8 cellular contexts compared by ENCODE assay signal in genomic region chr7:7920481-7920880, GRCh38. TPM values are rescaled to one million over a fixed set of nuclear protein-coding genes. Genes with fewer than 3 reads are reported as not detected.
DNase-seq lines count a peak whose midpoint lies in the region; ATAC-seq and TF ChIP-seq lines count a peak whose summit lies in the region.

No MANE protein-coding gene starts in this region.

- H3K9me2 ChIP-seq in hepatocyte (replicated peaks; ENCODE audit: insufficient read depth), result no peaks in the 10 kb centered on the region

- whole genome bisulfite sequencing in hepatocyte (ENCODE audit: low lambda C conversion rate, missing lambda C conversion rate), result 73% methylated on average over 3 of the region's 3 CpGs

- H3K36me3 ChIP-seq in hepatocyte (replicated peaks; ENCODE audit: insufficient read depth, low read depth), result no peaks in the 10 kb centered on the region

- intact Hi-C loops in posterior cingulate gyrus (cut with DNase I), result loop anchor here (5.0 kb wide), 1 partner anchor 47 kb away; the partner anchor contains the start of gene GLCCI1

- no peaks in the 10 kb centered on the region for H4K20me1 ChIP-seq in hepatocyte (ENCODE audit: insufficient read depth, poor library complexity, severe bottlenecking)

- H3K27me3 ChIP-seq in hepatocyte, result no peaks in the 10 kb centered on the region

- H3K27ac ChIP-seq in hepatocyte, result no peak overlapping the region

- DNase-seq in hepatocyte (ENCODE audit: low spot score), result no peak
- no peak for DNase-seq in NK-92 (lab: John Stamatoyannopoulos, UW; ENCODE audit: unreplicated experiment)
- no peak for DNase-seq in posterior cingulate gyrus
- no peak for DNase-seq in NK-92 treated with Interleukin-12 subunit alpha and Interleukin-12 subunit beta, amount 100 ng/mL, for 24 hours (lab: John Stamatoyannopoulos, UW)
- no peak for DNase-seq in COLO829 (ENCODE audit: low spot score)

- peak overlapping the region; percentile 13 for H3K4me2 ChIP-seq in hepatocyte

- no peaks in the 10 kb centered on the region for H3K9me3 ChIP-seq in hepatocyte (ENCODE audit: low read depth)

- H3K79me2 ChIP-seq in hepatocyte, result no peaks in the 10 kb centered on the region

- H3K4me1 ChIP-seq in hepatocyte (ENCODE audit: insufficient read depth), result no peaks in the 10 kb centered on the region

- no peak for TF ChIP-seq CTCF in hepatocyte (IDR thresholded peaks at IDR 0.05; ENCODE audit: poor library complexity)

- no peak overlapping the region for H2AFZ ChIP-seq in hepatocyte

- ATAC-seq in GM18511 (IDR thresholded peaks at IDR 0.05; ENCODE audit: unreplicated experiment) (peak; percentile 93), GM21515 (IDR thresholded peaks at IDR 0.05; ENCODE audit: unreplicated experiment) (peak; percentile 93), HG03565 (IDR thresholded peaks at IDR 0.05; ENCODE audit: unreplicated experiment) (peak; percentile 94)

- H3K4me3 ChIP-seq in hepatocyte, result no peak overlapping the region

RNA-seq across cellular contexts. Expression of gene GLCCI1, which starts 48.1 kb away (rescaled TPM):
- 18.2 and 21.4 TPM in 2 replicates for total RNA-seq in hepatocyte
- 15.7 and 28.8 TPM in 2 replicates for polyA plus RNA-seq in hepatocyte
